ENCODE assay signal across 25 cellular contexts in genomic region chr1:231829332-231829731, GRCh38.
"Had no signal": no experiment of that assay in that cellular context is flagged by ENCODE, and none has a peak within 500 bp of the region (broad histone marks: within the 10 kb centered on the region; RNA-seq: fewer than 3 reads in every experiment).

No MANE protein-coding gene starts in this region.

- H3K36me3 ChIP-seq: Peyer's patch had no signal

- H3K27ac Mint-ChIP-seq: activated B cell treated with CpG ODN at 0.5 μM for 24 hours; activated CD4-positive, alpha-beta memory T cell treated with anti-CD3 and anti-CD28 coated beads for 36 hours; activated CD4-positive, alpha-beta T cell treated with anti-CD3 and anti-CD28 coated beads, Interleukin-2, amount 10 ng/mL, durations not matched to agents 7 days and 5 days; activated naive CD4-positive, alpha-beta T cell treated with anti-CD3 and anti-CD28 coated beads, Interleukin-2, amount 10 ng/mL, durations not matched to agents 7 days and 5 days; activated naive CD8-positive, alpha-beta T cell treated with anti-CD3 and anti-CD28 coated beads for 36 hours; T-cell had no signal

- H3K4me1 Mint-ChIP-seq: activated B cell treated with CpG ODN at 0.5 μM for 24 hours; activated CD4-positive, alpha-beta T cell treated with anti-CD3 and anti-CD28 coated beads, Interleukin-2, amount 10 ng/mL, durations not matched to agents 7 days and 5 days; activated naive CD4-positive, alpha-beta T cell treated with anti-CD3 and anti-CD28 coated beads, Interleukin-2, amount 10 ng/mL, durations not matched to agents 7 days and 5 days; activated naive CD8-positive, alpha-beta T cell treated with anti-CD3 and anti-CD28 coated beads for 36 hours; central memory CD8-positive, alpha-beta T cell had no signal

- H3K4me3 ChIP-seq: Peyer's patch, SK-N-MC had no signal

- H3K4me1 ChIP-seq: Peyer's patch had no signal

- ATAC-seq: activated T-cell treated with anti-CD3 and anti-CD28 coated beads, Interleukin-2, amount 50 U/mL, for 4 hours; T-cell had no signal

- H3K27me3 Mint-ChIP-seq: activated B cell treated with CpG ODN at 0.5 μM for 24 hours; activated CD4-positive, alpha-beta memory T cell treated with anti-CD3 and anti-CD28 coated beads for 36 hours; activated CD4-positive, alpha-beta T cell treated with anti-CD3 and anti-CD28 coated beads, Interleukin-2, amount 10 ng/mL, durations not matched to agents 7 days and 5 days; activated naive CD4-positive, alpha-beta T cell treated with anti-CD3 and anti-CD28 coated beads, Interleukin-2, amount 10 ng/mL, durations not matched to agents 7 days and 5 days; activated naive CD8-positive, alpha-beta T cell treated with anti-CD3 and anti-CD28 coated beads for 36 hours; T-cell had no signal

- H3K27ac ChIP-seq: KMS-11, Peyer's patch, SK-N-MC had no signal

- H3K9me3 ChIP-seq: Peyer's patch had no signal

- H3K9me3 Mint-ChIP-seq: activated B cell treated with CpG ODN at 0.5 μM for 24 hours; activated CD4-positive, alpha-beta memory T cell treated with anti-CD3 and anti-CD28 coated beads for 36 hours; activated CD4-positive, alpha-beta T cell treated with anti-CD3 and anti-CD28 coated beads, Interleukin-2, amount 10 ng/mL, durations not matched to agents 7 days and 5 days; activated naive CD4-positive, alpha-beta T cell treated with anti-CD3 and anti-CD28 coated beads, Interleukin-2, amount 10 ng/mL, durations not matched to agents 7 days and 5 days; activated naive CD8-positive, alpha-beta T cell treated with anti-CD3 and anti-CD28 coated beads for 36 hours; activated T-cell treated with anti-CD3 and anti-CD28 coated beads, Interleukin-2, amount 50 U/mL, for 4 hours; central memory CD8-positive, alpha-beta T cell; T-cell had no signal

- H3K27me3 ChIP-seq: Peyer's patch had no signal

- H3K4me3 Mint-ChIP-seq: activated B cell treated with CpG ODN at 0.5 μM for 24 hours; activated CD4-positive, alpha-beta memory T cell treated with anti-CD3 and anti-CD28 coated beads for 36 hours; activated CD4-positive, alpha-beta T cell treated with anti-CD3 and anti-CD28 coated beads, Interleukin-2, amount 10 ng/mL, durations not matched to agents 7 days and 5 days; activated naive CD4-positive, alpha-beta T cell treated with anti-CD3 and anti-CD28 coated beads, Interleukin-2, amount 10 ng/mL, durations not matched to agents 7 days and 5 days; activated naive CD8-positive, alpha-beta T cell treated with anti-CD3 and anti-CD28 coated beads for 36 hours; activated T-cell treated with anti-CD3 and anti-CD28 coated beads, Interleukin-2, amount 50 U/mL, for 4 hours; central memory CD8-positive, alpha-beta T cell; T-cell had no signal

- DNase-seq: activated B cell treated with CpG ODN at 0.5 μM for 24 hours; activated CD4-positive, alpha-beta memory T cell treated with anti-CD3 and anti-CD28 coated beads for 36 hours; activated CD4-positive, alpha-beta T cell treated with anti-CD3 and anti-CD28 coated beads for 1 hour; activated CD4-positive, alpha-beta T cell treated with anti-CD3 and anti-CD28 coated beads, Interleukin-2, amount 10 ng/mL, durations not matched to agents 7 days and 5 days; activated CD8-positive, alpha-beta memory T cell treated with anti-CD3 and anti-CD28 coated beads for 24 hours; activated effector memory CD4-positive, alpha-beta T cell treated with anti-CD3 and anti-CD28 coated beads, Interleukin-2, amount 50 U/mL, for 16 hours; activated naive CD4-positive, alpha-beta T cell treated with anti-CD3 and anti-CD28 coated beads, Interleukin-2, amount 10 ng/mL, durations not matched to agents 7 days and 5 days; activated naive CD8-positive, alpha-beta T cell treated with anti-CD3 and anti-CD28 coated beads for 36 hours; activated T-cell treated with anti-CD3 and anti-CD28 coated beads, Interleukin-2, amount 50 U/mL, for 4 hours; MM.1S; NCI-H1105; NCI-H1436; NCI-H1694 treated with DMSO at 0.1 percent for 48 hours; NCI-H2029 treated with DMSO at 0.1 percent for 48 hours; NCI-H345; NCI-H510A; NCI-H526 treated with DMSO at 0.1 percent for 48 hours; NCI-H82; Peyer's patch; T-cell; T-helper 2 cell; T1000 had no signal

- H3K4me2 ChIP-seq: KMS-11 had no signal
